17 cellular contexts compared by ENCODE assay signal in the genomic region with DNA sequence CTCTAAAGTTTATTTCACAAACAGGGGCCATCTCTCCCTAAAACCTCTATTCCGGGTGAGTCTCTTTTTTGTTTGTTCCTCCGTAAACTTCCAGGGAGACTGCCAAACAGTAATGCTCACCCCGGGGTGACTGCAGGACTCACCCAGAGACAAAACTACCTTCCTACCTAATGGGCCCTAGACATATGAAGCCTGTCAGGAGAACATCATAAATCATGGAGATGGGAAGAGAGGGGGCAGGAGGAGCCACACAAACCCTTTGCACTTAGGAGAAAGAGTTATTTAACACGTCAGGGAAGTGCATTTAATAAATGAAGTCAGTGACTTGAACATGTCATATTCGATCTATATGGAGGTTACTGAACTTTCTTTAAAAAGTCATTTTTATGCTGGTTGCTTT.
"Had no signal": no experiment of that assay in that cellular context is flagged by ENCODE, and none has a peak within 500 bp of the region (broad histone marks: within the 10 kb centered on the region; RNA-seq: fewer than 3 reads in every experiment).

No MANE protein-coding gene starts in this region.

- H3K36me3 Mint-ChIP-seq: activated CD4-positive, alpha-beta memory T cell treated with anti-CD3 and anti-CD28 coated beads for 36 hours; activated naive CD4-positive, alpha-beta T cell treated with anti-CD3 and anti-CD28 coated beads, Interleukin-2, amount 10 ng/mL, durations not matched to agents 7 days and 5 days; naive thymus-derived CD8-positive, alpha-beta T cell had no signal

- H3K27ac ChIP-seq: heart right ventricle, WERI-Rb-1 had no signal

- DNase-seq: activated CD4-positive, alpha-beta memory T cell treated with anti-CD3 and anti-CD28 coated beads for 36 hours; activated naive CD4-positive, alpha-beta T cell treated with anti-CD3 and anti-CD28 coated beads, Interleukin-2, amount 10 ng/mL, durations not matched to agents 7 days and 5 days; activated T-cell treated with anti-CD3 and anti-CD28 coated beads, Interleukin-2, amount 50 U/mL, for 24 hours; dorsolateral prefrontal cortex; endodermal cell; heart right ventricle; left colon; mammary epithelial cell; mucosa of descending colon; naive thymus-derived CD8-positive, alpha-beta T cell; stimulated activated CD4-positive, alpha-beta T cell treated with anti-CD3 and anti-CD28 coated beads, Interleukin-12 subunit alpha, Interleukin-12 subunit beta, amount 100 ng/mL, for 4 hours; stimulated activated CD4-positive, alpha-beta T cell treated with anti-CD3 and anti-CD28 coated beads, Interleukin-2, amount 100 ng/mL, for 24 hours; T-helper 1 cell; WERI-Rb-1 had no signal

- H3K9me3 Mint-ChIP-seq: activated naive CD4-positive, alpha-beta T cell treated with anti-CD3 and anti-CD28 coated beads, Interleukin-2, amount 10 ng/mL, durations not matched to agents 7 days and 5 days; activated T-cell treated with anti-CD3 and anti-CD28 coated beads, Interleukin-2, amount 50 U/mL, for 24 hours; stimulated activated effector memory CD8-positive, alpha-beta T cell treated with anti-CD3 and anti-CD28 coated beads, Interleukin-12 subunit alpha, Interleukin-12 subunit beta, amount 100 ng/mL, for 72 hours had no signal

- H3K27me3 ChIP-seq: gastroesophageal sphincter, heart right ventricle had no signal

- H3K9me3 ChIP-seq: gastroesophageal sphincter, mucosa of descending colon had no signal

- H3K4me1 Mint-ChIP-seq: activated naive CD4-positive, alpha-beta T cell treated with anti-CD3 and anti-CD28 coated beads, Interleukin-2, amount 10 ng/mL, durations not matched to agents 7 days and 5 days had no signal

- H3K4me3 ChIP-seq: dorsolateral prefrontal cortex, gastroesophageal sphincter, heart right ventricle, mucosa of descending colon had no signal

- H3K27ac Mint-ChIP-seq: activated CD4-positive, alpha-beta memory T cell treated with anti-CD3 and anti-CD28 coated beads for 36 hours; activated naive CD4-positive, alpha-beta T cell treated with anti-CD3 and anti-CD28 coated beads, Interleukin-2, amount 10 ng/mL, durations not matched to agents 7 days and 5 days; activated T-cell treated with anti-CD3 and anti-CD28 coated beads, Interleukin-2, amount 50 U/mL, for 24 hours; endodermal cell; naive thymus-derived CD8-positive, alpha-beta T cell; progenitor cell of endocrine pancreas; stimulated activated effector memory CD8-positive, alpha-beta T cell treated with anti-CD3 and anti-CD28 coated beads, Interleukin-12 subunit alpha, Interleukin-12 subunit beta, amount 100 ng/mL, for 72 hours had no signal

- H3K4me3 Mint-ChIP-seq: activated CD4-positive, alpha-beta memory T cell treated with anti-CD3 and anti-CD28 coated beads for 36 hours; activated naive CD4-positive, alpha-beta T cell treated with anti-CD3 and anti-CD28 coated beads, Interleukin-2, amount 10 ng/mL, durations not matched to agents 7 days and 5 days; activated T-cell treated with anti-CD3 and anti-CD28 coated beads, Interleukin-2, amount 50 U/mL, for 24 hours; endodermal cell; naive thymus-derived CD8-positive, alpha-beta T cell; stimulated activated effector memory CD8-positive, alpha-beta T cell treated with anti-CD3 and anti-CD28 coated beads, Interleukin-12 subunit alpha, Interleukin-12 subunit beta, amount 100 ng/mL, for 72 hours had no signal

- H3K36me3 ChIP-seq: gastroesophageal sphincter, heart right ventricle, WERI-Rb-1 had no signal

- H3K27me3 Mint-ChIP-seq: activated CD4-positive, alpha-beta memory T cell treated with anti-CD3 and anti-CD28 coated beads for 36 hours; activated naive CD4-positive, alpha-beta T cell treated with anti-CD3 and anti-CD28 coated beads, Interleukin-2, amount 10 ng/mL, durations not matched to agents 7 days and 5 days; activated T-cell treated with anti-CD3 and anti-CD28 coated beads, Interleukin-2, amount 50 U/mL, for 24 hours; naive thymus-derived CD8-positive, alpha-beta T cell; progenitor cell of endocrine pancreas had no signal
